1 cellular context compared by ENCODE assay signal in genomic region chr20:297098-297924, GRCh38.
TF ChIP-seq lines count a peak whose summit lies in the region.

ZCCHC3 (plus strand) TSS chr20:297570; CDS start chr20:297587, 17 bp downstream.

TF ChIP-seq in HEK293, 187 proteins besides CTCF, POLR2A, EP300 and RAD21 (continued from another document and continues in another):
- no peak for TF ChIP-seq ZNF155 (tag by site-specific recombination; IDR thresholded peaks at IDR 0.05)
- TF ChIP-seq ZNF792 (tag by site-specific recombination; IDR thresholded peaks at IDR 0.05): no peak
- peak; percentile 91 for TF ChIP-seq ZNF423 (tag by site-specific recombination; IDR thresholded peaks at IDR 0.05)
- TF ChIP-seq ZNF223 (tag by site-specific recombination; IDR thresholded peaks at IDR 0.05): no peak
- no peak for TF ChIP-seq ZSCAN16 (tag by site-specific recombination; IDR thresholded peaks at IDR 0.05)
- peak; percentile 95 for TF ChIP-seq ZBTB10 (tag by site-specific recombination; IDR thresholded peaks at IDR 0.05)
- peak; percentile 83 for TF ChIP-seq YY2 (tag by site-specific recombination; IDR thresholded peaks at IDR 0.05)
- no peak for TF ChIP-seq ZNF529 (tag by site-specific recombination; IDR thresholded peaks at IDR 0.05; ENCODE audit: insufficient replicate concordance)
- TF ChIP-seq ZNF214 (tag by site-specific recombination; IDR thresholded peaks at IDR 0.05; ENCODE audit: borderline replicate concordance): no peak
- no peak for TF ChIP-seq ZNF501 (tag by site-specific recombination; IDR thresholded peaks at IDR 0.05)
- peak; percentile 96 for TF ChIP-seq ZIC2 (tag by site-specific recombination; IDR thresholded peaks at IDR 0.05)
- no peak for TF ChIP-seq ZNF544 (tag by site-specific recombination; IDR thresholded peaks at IDR 0.05)
- no peak for TF ChIP-seq ELK4 (IDR thresholded peaks at IDR 0.05; ENCODE audit: borderline replicate concordance, low read depth, low read length)
- TF ChIP-seq ZNF366 (tag by site-specific recombination; conservative IDR thresholded peaks at IDR 0.05): peak; percentile 67
- peak; percentile 71; the same call in 1 of the 2 replicates for TF ChIP-seq ZBTB7A (tag by site-specific recombination; IDR thresholded peaks at IDR 0.05; ENCODE audit: low read depth)
- TF ChIP-seq ZNF768 (tag by site-specific recombination; IDR thresholded peaks at IDR 0.05): no peak
- no peak for TF ChIP-seq ZNF248 (tag by site-specific recombination; IDR thresholded peaks at IDR 0.05)
- TF ChIP-seq REPIN1 (tag by site-specific recombination; IDR thresholded peaks at IDR 0.05; ENCODE audit: low read depth): no peak
- TF ChIP-seq ZNF433 (tag by site-specific recombination; IDR thresholded peaks at IDR 0.05; ENCODE audit: low read depth): no peak
- TF ChIP-seq ZNF10 (tag by site-specific recombination; IDR thresholded peaks at IDR 0.05): no peak
- no peak for TF ChIP-seq ZNF518A (tag by site-specific recombination; conservative IDR thresholded peaks at IDR 0.05; ENCODE audit: low read depth)
- peak; percentile 87 for TF ChIP-seq BCL11A (tag by site-specific recombination; IDR thresholded peaks at IDR 0.05; ENCODE audit: low read depth)
- TF ChIP-seq ZNF626 (tag by site-specific recombination; IDR thresholded peaks at IDR 0.05): no peak
- peak; percentile 97 for TF ChIP-seq ZBTB20 (tag by site-specific recombination; IDR thresholded peaks at IDR 0.05)
- peak; percentile 84 for TF ChIP-seq KLF1 (tag by site-specific recombination; IDR thresholded peaks at IDR 0.05)
- peak; percentile 94 for TF ChIP-seq ZNF362 (tag by site-specific recombination; IDR thresholded peaks at IDR 0.05)
- TF ChIP-seq EGR2 (tag by site-specific recombination; IDR thresholded peaks at IDR 0.05; ENCODE audit: low read depth): peak; percentile 97
- no peak for TF ChIP-seq ZNF23 (tag by site-specific recombination; IDR thresholded peaks at IDR 0.05; ENCODE audit: borderline replicate concordance)
- no peak for TF ChIP-seq ZNF292 (tag by site-specific recombination; IDR thresholded peaks at IDR 0.05; ENCODE audit: borderline replicate concordance, low read depth)
- TF ChIP-seq ZNF785 (tag by site-specific recombination; IDR thresholded peaks at IDR 0.05): no peak
- TF ChIP-seq ZBTB8A (tag by site-specific recombination; IDR thresholded peaks at IDR 0.05): peak; percentile 100
- TF ChIP-seq ZNF843 (tag by site-specific recombination; IDR thresholded peaks at IDR 0.05): peak; percentile 40; the same call in 1 of the 2 replicates
- TF ChIP-seq YY1 (tag by site-specific recombination; IDR thresholded peaks at IDR 0.05): peak; percentile 89
- TF ChIP-seq, protein P1, sequence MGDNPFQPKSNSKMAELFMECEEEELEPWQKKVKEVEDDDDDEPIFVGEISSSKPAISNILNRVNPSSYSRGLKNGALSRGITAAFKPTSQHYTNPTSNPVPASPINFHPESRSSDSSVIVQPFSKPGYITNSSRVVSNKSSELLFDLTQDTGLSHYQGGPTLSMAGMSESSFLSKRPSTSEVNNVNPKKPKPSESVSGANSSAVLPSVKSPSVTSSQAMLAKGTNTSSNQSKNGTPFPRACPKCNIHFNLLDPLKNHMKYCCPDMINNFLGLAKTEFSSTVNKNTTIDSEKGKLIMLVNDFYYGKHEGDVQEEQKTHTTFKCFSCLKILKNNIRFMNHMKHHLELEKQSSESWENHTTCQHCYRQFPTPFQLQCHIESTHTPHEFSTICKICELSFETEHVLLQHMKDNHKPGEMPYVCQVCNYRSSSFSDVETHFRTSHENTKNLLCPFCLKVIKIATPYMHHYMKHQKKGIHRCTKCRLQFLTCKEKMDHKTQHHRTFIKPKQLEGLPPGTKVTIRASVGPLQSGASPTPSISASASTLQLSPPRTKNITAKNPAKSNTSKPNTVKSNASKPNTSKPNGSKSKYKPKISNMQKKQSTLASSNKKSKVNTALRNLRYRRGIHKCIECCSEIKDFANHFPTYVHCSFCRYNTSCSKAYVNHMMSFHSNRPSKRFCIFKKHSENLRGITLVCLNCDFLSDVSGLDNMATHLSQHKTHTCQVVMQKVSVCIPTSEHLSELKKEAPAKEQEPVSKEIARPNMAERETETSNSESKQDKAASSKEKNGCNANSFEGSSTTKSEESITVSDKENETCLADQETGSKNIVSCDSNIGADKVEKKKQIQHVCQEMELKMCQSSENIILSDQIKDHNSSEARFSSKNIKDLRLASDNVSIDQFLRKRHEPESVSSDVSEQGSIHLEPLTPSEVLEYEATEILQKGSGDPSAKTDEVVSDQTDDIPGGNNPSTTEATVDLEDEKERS (tag by site-specific recombination; IDR thresholded peaks at IDR 0.05): 0 out of 2 replicates have a peak, but pooled peaks have one; percentile 10
- TF ChIP-seq, protein P2, sequence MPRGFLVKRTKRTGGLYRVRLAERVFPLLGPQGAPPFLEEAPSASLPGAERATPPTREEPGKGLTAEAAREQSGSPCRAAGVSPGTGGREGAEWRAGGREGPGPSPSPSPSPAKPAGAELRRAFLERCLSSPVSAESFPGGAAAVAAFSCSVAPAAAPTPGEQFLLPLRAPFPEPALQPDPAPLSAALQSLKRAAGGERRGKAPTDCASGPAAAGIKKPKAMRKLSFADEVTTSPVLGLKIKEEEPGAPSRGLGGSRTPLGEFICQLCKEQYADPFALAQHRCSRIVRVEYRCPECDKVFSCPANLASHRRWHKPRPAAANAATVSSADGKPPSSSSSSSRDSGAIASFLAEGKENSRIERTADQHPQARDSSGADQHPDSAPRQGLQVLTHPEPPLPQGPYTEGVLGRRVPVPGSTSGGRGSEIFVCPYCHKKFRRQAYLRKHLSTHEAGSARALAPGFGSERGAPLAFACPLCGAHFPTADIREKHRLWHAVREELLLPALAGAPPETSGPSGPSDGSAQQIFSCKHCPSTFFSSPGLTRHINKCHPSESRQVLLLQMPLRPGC (tag by site-specific recombination; IDR thresholded peaks at IDR 0.05): peak; percentile 81
- TF ChIP-seq ZNF473 (tag by site-specific recombination; IDR thresholded peaks at IDR 0.05): no peak
- no peak for TF ChIP-seq ZNF311 (tag by site-specific recombination; IDR thresholded peaks at IDR 0.05; ENCODE audit: borderline replicate concordance)
- TF ChIP-seq, protein P3, sequence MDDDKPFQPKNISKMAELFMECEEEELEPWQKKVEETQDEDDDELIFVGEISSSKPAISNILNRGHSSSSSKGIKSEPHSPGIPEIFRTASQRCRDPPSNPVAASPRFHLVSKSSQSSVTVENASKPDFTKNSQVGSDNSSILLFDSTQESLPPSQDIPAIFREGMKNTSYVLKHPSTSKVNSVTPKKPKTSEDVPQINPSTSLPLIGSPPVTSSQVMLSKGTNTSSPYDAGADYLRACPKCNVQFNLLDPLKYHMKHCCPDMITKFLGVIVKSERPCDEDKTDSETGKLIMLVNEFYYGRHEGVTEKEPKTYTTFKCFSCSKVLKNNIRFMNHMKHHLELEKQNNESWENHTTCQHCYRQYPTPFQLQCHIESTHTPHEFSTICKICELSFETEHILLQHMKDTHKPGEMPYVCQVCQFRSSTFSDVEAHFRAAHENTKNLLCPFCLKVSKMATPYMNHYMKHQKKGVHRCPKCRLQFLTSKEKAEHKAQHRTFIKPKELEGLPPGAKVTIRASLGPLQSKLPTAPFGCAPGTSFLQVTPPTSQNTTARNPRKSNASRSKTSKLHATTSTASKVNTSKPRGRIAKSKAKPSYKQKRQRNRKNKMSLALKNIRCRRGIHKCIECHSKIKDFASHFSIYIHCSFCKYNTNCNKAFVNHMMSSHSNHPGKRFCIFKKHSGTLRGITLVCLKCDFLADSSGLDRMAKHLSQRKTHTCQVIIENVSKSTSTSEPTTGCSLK (tag by site-specific recombination; IDR thresholded peaks at IDR 0.05): no peak
- TF ChIP-seq HOXC10 (CRISPR knock-in tag; IDR thresholded peaks at IDR 0.05): no peak
- no peak for TF ChIP-seq ZNF174 (tag by site-specific recombination; IDR thresholded peaks at IDR 0.05)
- no peak for TF ChIP-seq ZNF747 (tag by site-specific recombination; IDR thresholded peaks at IDR 0.05)
- TF ChIP-seq ZNF140 (tag by site-specific recombination; IDR thresholded peaks at IDR 0.05): no peak
- TF ChIP-seq TCF7L2 (IDR thresholded peaks at IDR 0.05; ENCODE audit: borderline replicate concordance, low read depth, low read length): peak; percentile 66; the same call in 1 of the 2 replicates
- TF ChIP-seq ZNF623 (tag by site-specific recombination; IDR thresholded peaks at IDR 0.05): no peak
- no peak for TF ChIP-seq GLI4 (tag by site-specific recombination; IDR thresholded peaks at IDR 0.05)
- no peak for TF ChIP-seq ZNF121 (tag by site-specific recombination; IDR thresholded peaks at IDR 0.05)
- no peak for TF ChIP-seq ZNF132 (tag by site-specific recombination; IDR thresholded peaks at IDR 0.05; ENCODE audit: borderline replicate concordance)
- TF ChIP-seq, protein P4, sequence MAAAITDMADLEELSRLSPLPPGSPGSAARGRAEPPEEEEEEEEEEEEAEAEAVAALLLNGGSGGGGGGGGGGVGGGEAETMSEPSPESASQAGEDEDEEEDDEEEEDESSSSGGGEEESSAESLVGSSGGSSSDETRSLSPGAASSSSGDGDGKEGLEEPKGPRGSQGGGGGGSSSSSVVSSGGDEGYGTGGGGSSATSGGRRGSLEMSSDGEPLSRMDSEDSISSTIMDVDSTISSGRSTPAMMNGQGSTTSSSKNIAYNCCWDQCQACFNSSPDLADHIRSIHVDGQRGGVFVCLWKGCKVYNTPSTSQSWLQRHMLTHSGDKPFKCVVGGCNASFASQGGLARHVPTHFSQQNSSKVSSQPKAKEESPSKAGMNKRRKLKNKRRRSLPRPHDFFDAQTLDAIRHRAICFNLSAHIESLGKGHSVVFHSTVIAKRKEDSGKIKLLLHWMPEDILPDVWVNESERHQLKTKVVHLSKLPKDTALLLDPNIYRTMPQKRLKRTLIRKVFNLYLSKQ (tag by site-specific recombination; IDR thresholded peaks at IDR 0.05; ENCODE audit: borderline replicate concordance): no peak
- TF ChIP-seq ZNF404 (tag by site-specific recombination; IDR thresholded peaks at IDR 0.05): no peak
